Comparison of ENCODE assay signal across 1 cellular context in the genomic region with DNA sequence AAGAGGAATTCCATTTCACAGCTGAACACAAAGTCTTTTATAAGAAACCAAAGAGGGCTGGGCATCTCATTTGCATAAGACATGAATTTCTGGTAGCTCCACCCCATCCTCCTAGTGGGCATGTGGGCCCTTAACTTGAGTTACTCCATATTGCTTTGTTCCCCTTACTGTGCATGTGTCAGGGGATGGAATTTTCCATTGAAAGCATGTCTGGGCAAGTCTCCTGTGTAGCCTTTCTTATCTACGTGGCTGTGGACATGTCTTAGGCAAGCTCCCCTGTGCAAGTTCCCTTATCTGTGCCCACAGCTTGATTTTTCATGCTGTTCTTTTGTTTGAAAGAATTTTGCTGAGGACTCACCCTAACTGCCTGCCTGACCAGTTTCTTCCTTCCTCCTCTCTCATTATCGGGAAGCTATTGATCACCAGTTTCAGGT.
TF ChIP-seq lines count a peak whose summit lies in the region.

No MANE protein-coding gene starts in this region.

TF ChIP-seq in SK-N-SH, 30 proteins besides CTCF, POLR2A, EP300 and RAD21 (continued from another document):
- no peak for TF ChIP-seq FOXM1 (IDR thresholded peaks at IDR 0.05; ENCODE audit: low read depth)
- TF ChIP-seq RXRA (IDR thresholded peaks at IDR 0.05; ENCODE audit: borderline replicate concordance, low read depth), result no peak
- TF ChIP-seq, protein P1, sequence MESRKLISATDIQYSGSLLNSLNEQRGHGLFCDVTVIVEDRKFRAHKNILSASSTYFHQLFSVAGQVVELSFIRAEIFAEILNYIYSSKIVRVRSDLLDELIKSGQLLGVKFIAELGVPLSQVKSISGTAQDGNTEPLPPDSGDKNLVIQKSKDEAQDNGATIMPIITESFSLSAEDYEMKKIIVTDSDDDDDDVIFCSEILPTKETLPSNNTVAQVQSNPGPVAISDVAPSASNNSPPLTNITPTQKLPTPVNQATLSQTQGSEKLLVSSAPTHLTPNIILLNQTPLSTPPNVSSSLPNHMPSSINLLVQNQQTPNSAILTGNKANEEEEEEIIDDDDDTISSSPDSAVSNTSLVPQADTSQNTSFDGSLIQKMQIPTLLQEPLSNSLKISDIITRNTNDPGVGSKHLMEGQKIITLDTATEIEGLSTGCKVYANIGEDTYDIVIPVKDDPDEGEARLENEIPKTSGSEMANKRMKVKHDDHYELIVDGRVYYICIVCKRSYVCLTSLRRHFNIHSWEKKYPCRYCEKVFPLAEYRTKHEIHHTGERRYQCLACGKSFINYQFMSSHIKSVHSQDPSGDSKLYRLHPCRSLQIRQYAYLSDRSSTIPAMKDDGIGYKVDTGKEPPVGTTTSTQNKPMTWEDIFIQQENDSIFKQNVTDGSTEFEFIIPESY (IDR thresholded peaks at IDR 0.05; ENCODE audit: borderline replicate concordance, low read depth), result no peak
- no peak for TF ChIP-seq TAF1 (IDR thresholded peaks at IDR 0.05; ENCODE audit: borderline replicate concordance, low read depth, low read length)
- TF ChIP-seq RCOR1 (IDR thresholded peaks at IDR 0.05; ENCODE audit: low read length), result no peak
- TF ChIP-seq, protein P2, sequence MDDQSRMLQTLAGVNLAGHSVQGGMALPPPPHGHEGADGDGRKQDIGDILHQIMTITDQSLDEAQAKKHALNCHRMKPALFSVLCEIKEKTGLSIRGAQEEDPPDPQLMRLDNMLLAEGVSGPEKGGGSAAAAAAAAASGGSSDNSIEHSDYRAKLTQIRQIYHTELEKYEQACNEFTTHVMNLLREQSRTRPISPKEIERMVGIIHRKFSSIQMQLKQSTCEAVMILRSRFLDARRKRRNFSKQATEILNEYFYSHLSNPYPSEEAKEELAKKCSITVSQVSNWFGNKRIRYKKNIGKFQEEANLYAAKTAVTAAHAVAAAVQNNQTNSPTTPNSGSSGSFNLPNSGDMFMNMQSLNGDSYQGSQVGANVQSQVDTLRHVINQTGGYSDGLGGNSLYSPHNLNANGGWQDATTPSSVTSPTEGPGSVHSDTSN (IDR thresholded peaks at IDR 0.05), result no peak
